Comparison of ENCODE assay signal across 8 cellular contexts in genomic region chr15:40470423-40471104, GRCh38. TPM values are rescaled to one million over a fixed set of nuclear protein-coding genes. Genes with fewer than 3 reads are reported as not detected.
DNase-seq lines count a peak whose midpoint lies in the region; ATAC-seq and TF ChIP-seq lines count a peak whose summit lies in the region.

TSS of gene CHST14 (plus strand) at chr15:40470984. CDS start at chr15:40471214, 230 bp downstream.

- H3K9me3 Mint-ChIP-seq in endothelial cell (ENCODE audit: unreplicated experiment), result no peaks in the 10 kb centered on the region
- no peaks in the 10 kb centered on the region for H3K9me3 Mint-ChIP-seq in stimulated activated memory B cell treated with anti-CD40 and anti-IgM and Interleukin-4, amounts not matched to agents 10 μg/mL and 1 μg/mL and 100 μg/mL, for 72 hours

- H3K4me3 Mint-ChIP-seq in endothelial cell (ENCODE audit: unreplicated experiment), result peak within 1 kb of the TSS; percentile 90
- peak within 1 kb of the TSS; percentile 84 for H3K4me3 Mint-ChIP-seq in stimulated activated memory B cell treated with anti-CD40 and anti-IgM and Interleukin-4, amounts not matched to agents 10 μg/mL and 1 μg/mL and 100 μg/mL, for 72 hours

- H3K27ac Mint-ChIP-seq in endothelial cell (ENCODE audit: unreplicated experiment), result peak within 1 kb of the TSS; percentile 91
- H3K27ac Mint-ChIP-seq in stimulated activated memory B cell treated with anti-CD40 and anti-IgM and Interleukin-4, amounts not matched to agents 10 μg/mL and 1 μg/mL and 100 μg/mL, for 72 hours, result peak within 1 kb of the TSS; percentile 82

- TF ChIP-seq CTCF in endothelial cell (IDR thresholded peaks at IDR 0.05; ENCODE audit: unreplicated experiment), result no peak

- H3K27me3 Mint-ChIP-seq in endothelial cell (ENCODE audit: unreplicated experiment), result peaks cover 13% of the 10 kb centered on the region
- no peaks in the 10 kb centered on the region for H3K27me3 Mint-ChIP-seq in stimulated activated memory B cell treated with anti-CD40 and anti-IgM and Interleukin-4, amounts not matched to agents 10 μg/mL and 1 μg/mL and 100 μg/mL, for 72 hours

- DNase-seq in NCI-H2196 (lab: John Stamatoyannopoulos, UW; ENCODE audit: unreplicated experiment) (peak; percentile 42), NCI-H2196 treated with DMSO at 0.1 percent for 48 hours (lab: John Stamatoyannopoulos, UW; ENCODE audit: unreplicated experiment) (no peak), NCI-H748 (lab: John Stamatoyannopoulos, UW; ENCODE audit: unreplicated experiment) (peak; percentile 61), endothelial cell (ENCODE audit: low spot score) (peak; percentile 67), mesenteric fat pad (ENCODE audit: low spot score) (no peak)
- peak; percentile 68 for DNase-seq in activated CD8-positive, alpha-beta memory T cell treated with anti-CD3 and anti-CD28 coated beads, Interleukin-2, amount 50 U/mL, for 4 hours

- peaks cover 8% of the 10 kb centered on the region for H3K4me1 Mint-ChIP-seq in endothelial cell (ENCODE audit: unreplicated experiment)
- H3K4me1 Mint-ChIP-seq in stimulated activated memory B cell treated with anti-CD40 and anti-IgM and Interleukin-4, amounts not matched to agents 10 μg/mL and 1 μg/mL and 100 μg/mL, for 72 hours, result peaks cover 16% of the 10 kb centered on the region

- peaks cover 1% of the 10 kb centered on the region for H3K36me3 Mint-ChIP-seq in endothelial cell (ENCODE audit: low read depth, unreplicated experiment)
- peaks cover 7% of the 10 kb centered on the region for H3K36me3 Mint-ChIP-seq in stimulated activated memory B cell treated with anti-CD40 and anti-IgM and Interleukin-4, amounts not matched to agents 10 μg/mL and 1 μg/mL and 100 μg/mL, for 72 hours

- ATAC-seq in HG02763 (IDR thresholded peaks at IDR 0.05; ENCODE audit: unreplicated experiment), result peak; percentile 44
- peak; percentile 79 for ATAC-seq in stimulated activated memory B cell treated with anti-CD40 and anti-IgM and Interleukin-4, amounts not matched to agents 10 μg/mL and 1 μg/mL and 100 μg/mL, for 72 hours

RNA-seq across cellular contexts. Expression of gene CHST14, which starts in this region (rescaled TPM):
- total RNA-seq in endothelial cell (ENCODE audit: unreplicated experiment) (36.5 TPM), mesenteric fat pad (10.9 TPM)

Comparison
In these comparisons a context has a peak if more than half of its experiments do, and no peak if none do; other contexts are left out.
1. DNase-seq: peak in NCI-H2196 (single experiment), NCI-H748 (single experiment), activated CD8-positive, alpha-beta memory T cell treated with anti-CD3 and anti-CD28 coated beads, Interleukin-2, amount 50 U/mL, for 4 hours (single experiment) and endothelial cell (single experiment); none in NCI-H2196 treated with DMSO at 0.1 percent for 48 hours (single experiment) and mesenteric fat pad (single experiment).